Comparison of ENCODE assay signal across 31 cellular contexts in the genomic region with DNA sequence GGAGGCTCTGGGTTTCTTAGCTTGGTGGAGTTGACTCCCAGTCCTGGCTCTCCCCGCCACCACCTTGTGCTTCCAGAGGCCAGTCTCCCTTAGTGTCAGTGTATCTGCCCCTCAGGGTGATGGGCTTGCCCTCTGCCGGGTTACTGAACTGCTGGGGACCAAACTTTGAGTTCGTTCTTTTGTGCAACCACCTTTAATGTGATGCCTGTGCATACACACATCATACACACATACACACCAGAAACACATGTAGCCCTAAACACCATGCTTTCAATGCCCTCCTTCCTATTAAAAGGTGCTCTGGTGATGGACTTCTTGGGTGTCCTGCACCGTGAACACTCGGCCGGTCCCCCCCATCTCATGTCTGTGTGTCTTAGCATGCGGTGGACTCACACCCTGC.
"Had no signal": no experiment of that assay in that cellular context is flagged by ENCODE, and none has a peak within 500 bp of the region (broad histone marks: within the 10 kb centered on the region; RNA-seq: fewer than 3 reads in every experiment).

No MANE protein-coding gene starts in this region.

- H3K9me3 Mint-ChIP-seq: activated CD4-positive, alpha-beta memory T cell treated with anti-CD3 and anti-CD28 coated beads for 36 hours; activated CD4-positive, alpha-beta T cell treated with anti-CD3 and anti-CD28 coated beads, Interleukin-2, amount 10 ng/mL, durations not matched to agents 24 days and 14 days; activated naive CD4-positive, alpha-beta T cell treated with anti-CD3 and anti-CD28 coated beads for 36 hours; activated naive CD4-positive, alpha-beta T cell treated with anti-CD3 and anti-CD28 coated beads, Interleukin-2, amount 50 U/mL, for 24 hours; activated naive CD8-positive, alpha-beta T cell treated with anti-CD3 and anti-CD28 coated beads for 36 hours; activated naive CD8-positive, alpha-beta T cell treated with anti-CD3 and anti-CD28 coated beads, Interleukin-2, amount 50 U/mL, for 24 hours; activated T-helper 1 cell treated with anti-CD3 and anti-CD28 coated beads, Interleukin-12 subunit alpha, Interleukin-12 subunit beta, Interleukin-2, Interleukin-4 antibody, amounts not matched to agents 30 ng/mL and 10 ng/mL and 1 ng/mL, durations not matched to agents 14 hours and 24 hours and 36 hours; activated T-helper 2 cell treated with anti-CD3 and anti-CD28 coated beads, Interferon-gamma antibody, Interleukin-2, Interleukin-4, amounts not matched to agents 10 μg/mL and 5 μg/mL and 100 μg/mL, durations not matched to agents 14 hours and 24 hours and 36 hours; T-helper 2 cell treated with Interferon-gamma antibody and Interleukin-4, amounts not matched to agents 5 μg/mL and 100 μg/mL, for 36 hours had no signal

- H3K9me3 ChIP-seq: adrenal gland, body of pancreas, esophagus squamous epithelium, gastroesophageal sphincter had no signal

- H3K27ac ChIP-seq: adrenal gland, body of pancreas, esophagus squamous epithelium, gastroesophageal sphincter, WERI-Rb-1 had no signal

- H3K36me3 Mint-ChIP-seq: activated CD4-positive, alpha-beta memory T cell treated with anti-CD3 and anti-CD28 coated beads for 36 hours had no signal

- ATAC-seq: activated CD4-positive, alpha-beta T cell treated with anti-CD3 and anti-CD28 coated beads for 36 hours; activated naive CD8-positive, alpha-beta T cell treated with anti-CD3 and anti-CD28 coated beads, Interleukin-2, amount 50 U/mL, for 24 hours; body of pancreas; gastroesophageal sphincter; T-helper 17 cell had no signal

- H3K4me1 Mint-ChIP-seq: activated CD4-positive, alpha-beta T cell treated with anti-CD3 and anti-CD28 coated beads for 36 hours; activated naive CD4-positive, alpha-beta T cell treated with anti-CD3 and anti-CD28 coated beads, Interleukin-2, amount 50 U/mL, for 24 hours; activated naive CD8-positive, alpha-beta T cell treated with anti-CD3 and anti-CD28 coated beads for 36 hours had no signal

- H3K27me3 ChIP-seq: adrenal gland, body of pancreas, esophagus squamous epithelium, gastroesophageal sphincter had no signal

- H3K36me3 ChIP-seq: adrenal gland, WERI-Rb-1 had no signal

- H3K4me3 Mint-ChIP-seq: activated CD4-positive, alpha-beta memory T cell treated with anti-CD3 and anti-CD28 coated beads for 36 hours; activated CD4-positive, alpha-beta T cell treated with anti-CD3 and anti-CD28 coated beads for 36 hours; activated CD4-positive, alpha-beta T cell treated with anti-CD3 and anti-CD28 coated beads, Interleukin-2, amount 10 ng/mL, durations not matched to agents 24 days and 14 days; activated naive CD4-positive, alpha-beta T cell treated with anti-CD3 and anti-CD28 coated beads for 36 hours; activated naive CD4-positive, alpha-beta T cell treated with anti-CD3 and anti-CD28 coated beads, Interleukin-2, amount 50 U/mL, for 24 hours; activated naive CD8-positive, alpha-beta T cell treated with anti-CD3 and anti-CD28 coated beads for 36 hours; activated naive CD8-positive, alpha-beta T cell treated with anti-CD3 and anti-CD28 coated beads, Interleukin-2, amount 50 U/mL, for 24 hours; activated T-helper 1 cell treated with anti-CD3 and anti-CD28 coated beads, Interleukin-12 subunit alpha, Interleukin-12 subunit beta, Interleukin-2, Interleukin-4 antibody, amounts not matched to agents 30 ng/mL and 10 ng/mL and 1 ng/mL, durations not matched to agents 14 hours and 24 hours and 36 hours; T-helper 17 cell; T-helper 2 cell treated with Interferon-gamma antibody and Interleukin-4, amounts not matched to agents 5 μg/mL and 100 μg/mL, for 36 hours had no signal

- H3K4me1 ChIP-seq: body of pancreas, gastroesophageal sphincter had no signal

- H3K4me3 ChIP-seq: adrenal gland, body of pancreas, esophagus squamous epithelium, gastroesophageal sphincter had no signal

- H3K27me3 Mint-ChIP-seq: activated CD4-positive, alpha-beta memory T cell treated with anti-CD3 and anti-CD28 coated beads for 36 hours; activated CD4-positive, alpha-beta T cell treated with anti-CD3 and anti-CD28 coated beads for 36 hours; activated CD4-positive, alpha-beta T cell treated with anti-CD3 and anti-CD28 coated beads, Interleukin-2, amount 10 ng/mL, durations not matched to agents 24 days and 14 days; activated naive CD4-positive, alpha-beta T cell treated with anti-CD3 and anti-CD28 coated beads, Interleukin-2, amount 50 U/mL, for 24 hours; activated naive CD8-positive, alpha-beta T cell treated with anti-CD3 and anti-CD28 coated beads for 36 hours; activated naive CD8-positive, alpha-beta T cell treated with anti-CD3 and anti-CD28 coated beads, Interleukin-2, amount 50 U/mL, for 24 hours; T-helper 17 cell had no signal

- DNase-seq: activated CD4-positive, alpha-beta memory T cell treated with anti-CD3 and anti-CD28 coated beads for 36 hours; activated CD4-positive, alpha-beta T cell treated with anti-CD3 and anti-CD28 coated beads for 36 hours; activated CD4-positive, alpha-beta T cell treated with anti-CD3 and anti-CD28 coated beads, Interleukin-2, amount 10 ng/mL, durations not matched to agents 24 days and 14 days; activated CD4-positive, CD25-positive, alpha-beta regulatory T cell; activated CD4-positive, CD25-positive, alpha-beta regulatory T cell treated with anti-CD3 and anti-CD28 coated beads, Interleukin-2, amount 50 U/mL, for 72 hours; activated effector memory CD4-positive, alpha-beta T cell treated with anti-CD3 and anti-CD28 coated beads, Interleukin-2, amount 50 U/mL, for 16 hours; activated naive CD4-positive, alpha-beta T cell treated with anti-CD3 and anti-CD28 coated beads for 36 hours; activated naive CD8-positive, alpha-beta T cell treated with anti-CD3 and anti-CD28 coated beads for 36 hours; activated naive CD8-positive, alpha-beta T cell treated with anti-CD3 and anti-CD28 coated beads, Interleukin-2, amount 50 U/mL, for 24 hours; activated T-cell treated with anti-CD3 and anti-CD28 coated beads, Interleukin-2, amount 50 U/mL, for 1 hour; activated T-cell treated with anti-CD3 and anti-CD28 coated beads, Interleukin-2, amount 50 U/mL, for 48 hours; adrenal gland; amygdala; aorta; body of pancreas; caudate nucleus; cortex of kidney; dermis blood vessel endothelial cell; effector CD8-positive, alpha-beta T cell; erythroblast; esophagus squamous epithelium; foreskin melanocyte; T-helper 1 cell; T-helper 17 cell; T1000; WERI-Rb-1 had no signal

- H3K27ac Mint-ChIP-seq: activated CD4-positive, alpha-beta memory T cell treated with anti-CD3 and anti-CD28 coated beads for 36 hours; activated CD4-positive, alpha-beta T cell treated with anti-CD3 and anti-CD28 coated beads for 36 hours; activated CD4-positive, alpha-beta T cell treated with anti-CD3 and anti-CD28 coated beads, Interleukin-2, amount 10 ng/mL, durations not matched to agents 24 days and 14 days; activated naive CD4-positive, alpha-beta T cell treated with anti-CD3 and anti-CD28 coated beads for 36 hours; activated naive CD4-positive, alpha-beta T cell treated with anti-CD3 and anti-CD28 coated beads, Interleukin-2, amount 50 U/mL, for 24 hours; activated naive CD8-positive, alpha-beta T cell treated with anti-CD3 and anti-CD28 coated beads for 36 hours; activated T-helper 1 cell treated with anti-CD3 and anti-CD28 coated beads, Interleukin-12 subunit alpha, Interleukin-12 subunit beta, Interleukin-2, Interleukin-4 antibody, amounts not matched to agents 30 ng/mL and 10 ng/mL and 1 ng/mL, durations not matched to agents 14 hours and 24 hours and 36 hours; activated T-helper 2 cell treated with anti-CD3 and anti-CD28 coated beads, Interferon-gamma antibody, Interleukin-2, Interleukin-4, amounts not matched to agents 10 μg/mL and 5 μg/mL and 100 μg/mL, durations not matched to agents 14 hours and 24 hours and 36 hours; T-helper 17 cell; T-helper 2 cell treated with Interferon-gamma antibody and Interleukin-4, amounts not matched to agents 5 μg/mL and 100 μg/mL, for 36 hours had no signal
